ENCODE assay signal across 29 cellular contexts in the genomic region with DNA sequence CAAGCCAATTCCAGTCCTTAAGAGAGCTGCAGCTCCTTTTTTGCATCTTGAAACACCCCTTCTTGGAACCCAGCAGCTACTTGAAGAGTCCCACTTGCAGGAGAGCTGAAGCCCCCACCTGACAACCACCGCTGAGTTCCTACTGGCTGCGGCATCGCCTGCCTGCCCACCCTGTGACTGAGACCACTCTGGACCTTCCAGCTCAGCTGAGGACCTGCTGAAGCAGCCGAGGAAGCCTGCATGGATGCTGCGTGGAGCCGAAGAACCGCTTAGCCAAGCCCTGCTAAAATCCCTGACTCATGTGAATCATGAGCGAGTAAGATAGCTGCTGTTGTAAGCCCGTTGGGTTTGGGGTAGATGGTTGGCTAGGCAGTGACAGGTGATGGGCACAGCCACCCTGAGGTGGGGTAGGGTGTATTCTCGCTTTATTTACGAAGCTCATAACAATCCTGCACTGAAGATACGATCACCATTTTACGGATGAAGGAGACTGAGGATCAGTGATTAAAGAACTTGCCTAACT.
"Had no signal": no experiment of that assay in that cellular context is flagged by ENCODE, and none has a peak within 500 bp of the region (broad histone marks: within the 10 kb centered on the region; RNA-seq: fewer than 3 reads in every experiment).

No MANE protein-coding gene starts in this region.

- H3K36me3 ChIP-seq: heart right ventricle, left lung, transverse colon, uterus had no signal

- H3K9ac ChIP-seq: parathyroid adenoma had no signal

- H3K27ac ChIP-seq: body of pancreas, coronary artery, dorsolateral prefrontal cortex, foreskin keratinocyte, heart right ventricle, left lung, parathyroid adenoma, psoas muscle, transverse colon, uterus had no signal

- H3K4me1 Mint-ChIP-seq: activated CD4-positive, alpha-beta T cell treated with anti-CD3 and anti-CD28 coated beads for 36 hours; naive B cell had no signal

- H2AFZ ChIP-seq: parathyroid adenoma had no signal

- ATAC-seq: activated CD4-positive, alpha-beta T cell treated with anti-CD3 and anti-CD28 coated beads for 36 hours; activated T-cell treated with anti-CD3 and anti-CD28 coated beads, Interleukin-2, amount 50 U/mL, for 72 hours; body of pancreas; effector memory CD8-positive, alpha-beta T cell; esophagus mucosa; foreskin keratinocyte; left lung; psoas muscle; SK-N-SH treated with all-trans-retinoic acid at 6 μM for 48 hours; WTC11 had no signal

- H3K4me3 ChIP-seq: body of pancreas, coronary artery, dorsolateral prefrontal cortex, heart right ventricle, left lung, lung, psoas muscle, smooth muscle cell, transverse colon, uterus had no signal

- H3K4me2 ChIP-seq: smooth muscle cell had no signal

- H3K4me1 ChIP-seq: body of pancreas, foreskin keratinocyte, left lung, parathyroid adenoma, psoas muscle, transverse colon, uterus had no signal

- H3K36me3 Mint-ChIP-seq: activated naive CD8-positive, alpha-beta T cell; naive B cell; WTC11 had no signal

- H3K9me3 ChIP-seq: body of pancreas, heart right ventricle, left lung, psoas muscle, transverse colon, uterus had no signal

- H3K9me3 Mint-ChIP-seq: activated T-cell treated with anti-CD3 and anti-CD28 coated beads, Interleukin-2, amount 50 U/mL, for 72 hours; effector memory CD8-positive, alpha-beta T cell; WTC11 had no signal

- H3K27ac Mint-ChIP-seq: activated CD4-positive, alpha-beta T cell treated with anti-CD3 and anti-CD28 coated beads for 36 hours; activated naive CD8-positive, alpha-beta T cell; activated T-cell treated with anti-CD3 and anti-CD28 coated beads, Interleukin-2, amount 50 U/mL, for 72 hours; effector memory CD8-positive, alpha-beta T cell; naive B cell; WTC11 had no signal

- DNase-seq: activated CD4-positive, alpha-beta T cell treated with anti-CD3 and anti-CD28 coated beads for 36 hours; activated effector memory CD4-positive, alpha-beta T cell treated with Interleukin-2 at 50 U/mL for 16 hours; activated naive CD4-positive, alpha-beta T cell treated with Interleukin-2 at 50 U/mL for 16 hours; activated T-cell treated with anti-CD3 and anti-CD28 coated beads, Interleukin-2, amount 50 U/mL, for 72 hours; anterior cingulate cortex; body of pancreas; effector memory CD8-positive, alpha-beta T cell; foreskin keratinocyte; heart right ventricle; kidney glomerular epithelial cell; naive B cell; nucleus accumbens; psoas muscle; stimulated activated CD4-positive, alpha-beta T cell treated with anti-CD3 and anti-CD28 coated beads, Interleukin-15, amount 100 ng/mL, for 24 hours; stimulated activated CD4-positive, alpha-beta T cell treated with anti-CD3 and anti-CD28 coated beads, Interleukin-2, amount 100 ng/mL, for 24 hours; stimulated activated naive CD4-positive, alpha-beta T cell; T-helper 2 cell; transverse colon had no signal

- H3K27me3 ChIP-seq: body of pancreas, uterus had no signal

- H3K4me3 Mint-ChIP-seq: activated CD4-positive, alpha-beta T cell treated with anti-CD3 and anti-CD28 coated beads for 36 hours; activated naive CD8-positive, alpha-beta T cell; activated T-cell treated with anti-CD3 and anti-CD28 coated beads, Interleukin-2, amount 50 U/mL, for 72 hours; effector memory CD8-positive, alpha-beta T cell; naive B cell; WTC11 had no signal
